8 cellular contexts compared by ENCODE assay signal in genomic region chr6:37103169-37104039, GRCh38.
A peak's percentile ranks its signal among the peaks of the same experiment; 100 is the strongest.
DNase-seq lines count a peak whose midpoint lies in the region; ATAC-seq, FAIRE-seq and TF ChIP-seq lines count a peak whose summit lies in the region.

No MANE protein-coding gene starts in this region.

- peak; percentile 39 for DNase-seq in AG08396 (ENCODE audit: low spot score)
- no peak for DNase-seq in HFF-Myc (ENCODE audit: extremely low read depth, low read depth)
- DNase-seq in NCI-H524 treated with DMSO at 0.1 percent for 48 hours (lab: John Stamatoyannopoulos, UW) = peak; percentile 8
- DNase-seq in activated naive CD8-positive, alpha-beta T cell treated with anti-CD3 and anti-CD28 coated beads for 36 hours = peak; percentile 14
- peak; percentile 76 for DNase-seq in cardiac septum (ENCODE audit: low spot score)
- peak; percentile 91 to 98 (median 96) for DNase-seq in pancreas

- peaks cover 17 to 32% (median 17%) of the 10 kb centered on the region in 3 donors for H3K4me1 ChIP-seq in pancreas

- FAIRE-seq in pancreas (lab: Jason Lieb, UNC) = no peak

- H3K4me1 Mint-ChIP-seq in activated naive CD8-positive, alpha-beta T cell treated with anti-CD3 and anti-CD28 coated beads for 36 hours = peaks cover 21% of the 10 kb centered on the region

- H3K27ac Mint-ChIP-seq in activated naive CD8-positive, alpha-beta T cell treated with anti-CD3 and anti-CD28 coated beads for 36 hours = peak overlapping the region; percentile 47

- WGBS in pancreas, 2 donors = 5 to 7% methylated on average over 10 of the region's 10 CpGs

- peak overlapping the region; percentile 53 for H3K4me3 Mint-ChIP-seq in activated naive CD8-positive, alpha-beta T cell treated with anti-CD3 and anti-CD28 coated beads for 36 hours

- no peaks in the 10 kb centered on the region for H3K9me3 ChIP-seq in pancreas

- H3K36me3 Mint-ChIP-seq in activated naive CD8-positive, alpha-beta T cell treated with anti-CD3 and anti-CD28 coated beads for 36 hours = no peaks in the 10 kb centered on the region

- H3K36me3 ChIP-seq in pancreas = no peaks in the 10 kb centered on the region

- H3K27ac ChIP-seq in pancreas = peak overlapping the region; percentile 71 to 92 (median 88)

- H3K4me3 ChIP-seq in HFF-Myc (replicated peaks; ENCODE audit: low read depth, low read length) = peak overlapping the region; percentile 35
- H3K4me3 ChIP-seq in pancreas = peak overlapping the region in 2 of 4 donors; percentile 35 to 42

- H3K27me3 ChIP-seq in pancreas = no peaks in the 10 kb centered on the region

- H3K9me3 Mint-ChIP-seq in activated naive CD8-positive, alpha-beta T cell treated with anti-CD3 and anti-CD28 coated beads for 36 hours = no peaks in the 10 kb centered on the region

- peak; percentile 85 to 88 (median 86) for ATAC-seq in pancreas
- no peak for ATAC-seq in HG03432 (IDR thresholded peaks at IDR 0.05; ENCODE audit: unreplicated experiment)
- no peak for ATAC-seq in HG03354 (IDR thresholded peaks at IDR 0.05; ENCODE audit: poor library complexity, severe bottlenecking, unreplicated experiment)

- intact Hi-C loops in cardiac septum (cut with DNase I) (loop anchor here (2.0 kb wide), 1 partner anchor 67 kb away; the partner anchor contains the start of gene PIM1), pancreas (cut with DNase I) (no loop called here)

- TF ChIP-seq CTCF in HFF-Myc (IDR thresholded peaks at IDR 0.05; ENCODE audit: low read depth, low read length, missing control alignments) = no peak
- TF ChIP-seq CTCF in pancreas (IDR thresholded peaks at IDR 0.05) = no peak

- peaks cover 3% of the 10 kb centered on the region for H3K27me3 Mint-ChIP-seq in activated naive CD8-positive, alpha-beta T cell treated with anti-CD3 and anti-CD28 coated beads for 36 hours

Comparison
In these comparisons a context has a peak if more than half of its experiments do, and no peak if none do; other contexts are left out.
1. ATAC-seq: peak in pancreas (4 of 4); none in HG03432 (single experiment) and HG03354 (single experiment).